23 cellular contexts compared by ENCODE assay signal in the genomic region with DNA sequence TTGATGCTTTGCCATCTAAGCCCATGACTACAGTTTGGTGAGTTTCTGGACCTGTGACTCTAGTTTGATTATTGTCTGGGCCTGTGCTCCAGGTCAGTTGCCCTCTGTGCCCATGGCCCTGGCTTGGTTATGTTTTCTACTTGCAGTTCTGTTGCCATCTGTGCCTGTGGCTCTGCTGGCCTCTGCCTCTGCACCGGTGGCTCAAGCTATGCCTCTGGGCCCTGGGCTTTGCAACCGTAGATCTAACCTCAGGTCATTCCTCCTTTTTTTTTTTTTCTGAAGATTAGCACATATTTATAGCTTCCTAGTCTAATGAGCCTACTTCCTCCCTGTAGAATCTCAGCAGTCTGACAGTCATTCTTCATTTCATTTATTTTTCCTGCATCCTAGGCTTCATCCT.
DNase-seq lines count a peak whose midpoint lies in the region; ATAC-seq and TF ChIP-seq lines count a peak whose summit lies in the region.
"Had no signal": no experiment of that assay in that cellular context is flagged by ENCODE, and none has a peak within 500 bp of the region (broad histone marks: within the 10 kb centered on the region; RNA-seq: fewer than 3 reads in every experiment).

No MANE protein-coding gene starts in this region.

- no peak for TF ChIP-seq CTCF in hepatocyte (IDR thresholded peaks at IDR 0.05; ENCODE audit: poor library complexity)

- H3K27ac Mint-ChIP-seq in CD4-positive, CD25-positive, alpha-beta regulatory T cell = peak overlapping the region in 2 of 3 donors; percentile 18 to 28
- H3K27ac Mint-ChIP-seq: B cell had no signal

- no peak overlapping the region for H3K4me2 ChIP-seq in hepatocyte
- H3K4me2 ChIP-seq: BLaER1 treated with 17β-estradiol and CSF1 and Interleukin-3, amounts not matched to agents 10 nM and 100 nM had no signal

- H4K20me1 ChIP-seq in hepatocyte (ENCODE audit: insufficient read depth, poor library complexity, severe bottlenecking) = no peaks in the 10 kb centered on the region
- H4K20me1 ChIP-seq: BLaER1 treated with 17β-estradiol and CSF1 and Interleukin-3, amounts not matched to agents 10 nM and 100 nM had no signal

- H3K4me3 ChIP-seq in CD4-positive, CD25-positive, alpha-beta regulatory T cell (ENCODE audit: low read depth, low read length) = no peak overlapping the region
- no peak overlapping the region for H3K4me3 ChIP-seq in hepatocyte
- H3K4me3 ChIP-seq: BLaER1 treated with 17β-estradiol and CSF1 and Interleukin-3, amounts not matched to agents 10 nM and 100 nM; GM12878 had no signal

- WGBS in hepatocyte (ENCODE audit: low lambda C conversion rate, missing lambda C conversion rate) = 89% methylated on average over 2 of the region's 2 CpGs

- H3K4me1 ChIP-seq in CD4-positive, CD25-positive, alpha-beta regulatory T cell (ENCODE audit: control insufficient read depth, insufficient read depth, low read length, poor library complexity, severe bottlenecking) = no peaks in the 10 kb centered on the region
- H3K4me1 ChIP-seq in hepatocyte (ENCODE audit: insufficient read depth) = no peaks in the 10 kb centered on the region
- H3K4me1 ChIP-seq: BLaER1 treated with 17β-estradiol and CSF1 and Interleukin-3, amounts not matched to agents 10 nM and 100 nM had no signal

- DNase-seq in CD4-positive, CD25-positive, alpha-beta regulatory T cell = no peak
- DNase-seq in foreskin melanocyte (peak; percentile 7), left lobe of liver (ENCODE audit: low spot score) (no peak), mucosa of gallbladder (ENCODE audit: low spot score) (no peak), NCI-H226 (no peak), hepatocyte (ENCODE audit: low spot score) (no peak)
- DNase-seq: 8988T; AML-193; CD4-positive, alpha-beta memory T cell; CD8-positive, alpha-beta memory T cell; COR-L47; DMS 273 treated with DMSO at 0.1 percent for 48 hours; DMS153; DMS53; DMS79; DND-41; EL; GDM1 had no signal

- no peak for ATAC-seq in CD4-positive, CD25-positive, alpha-beta regulatory T cell (ENCODE audit: low read depth in 2 of 2)
- ATAC-seq in left lobe of liver = peak; percentile 29
- ATAC-seq in HG03457 (IDR thresholded peaks at IDR 0.05; ENCODE audit: unreplicated experiment) = no peak
- ATAC-seq: GM12878 had no signal

- H3K9me2 ChIP-seq in hepatocyte (replicated peaks; ENCODE audit: insufficient read depth) = no peaks in the 10 kb centered on the region

- H3K4me1 Mint-ChIP-seq in CD4-positive, CD25-positive, alpha-beta regulatory T cell = peaks cover 13 to 30% (median 20%) of the 10 kb centered on the region in 4 donors

- no peak overlapping the region for H3K27ac ChIP-seq in CD4-positive, CD25-positive, alpha-beta regulatory T cell (ENCODE audit: insufficient read depth, low read length, poor library complexity, severe bottlenecking)
- no peak overlapping the region for H3K27ac ChIP-seq in hepatocyte
- H3K27ac ChIP-seq: BLaER1 treated with 17β-estradiol and CSF1 and Interleukin-3, amounts not matched to agents 10 nM and 100 nM; C4-2B had no signal

- no peaks in the 10 kb centered on the region for H3K9me3 ChIP-seq in CD4-positive, CD25-positive, alpha-beta regulatory T cell (ENCODE audit: control insufficient read depth in 2 of 2, low read length in 2 of 2)
- no peaks in the 10 kb centered on the region for H3K9me3 ChIP-seq in hepatocyte (ENCODE audit: low read depth)

- no peaks in the 10 kb centered on the region for H3K27me3 ChIP-seq in CD4-positive, CD25-positive, alpha-beta regulatory T cell (ENCODE audit: control insufficient read depth, insufficient read depth, low read length)
- no peaks in the 10 kb centered on the region for H3K27me3 ChIP-seq in hepatocyte
- H3K27me3 ChIP-seq: BLaER1 treated with 17β-estradiol and CSF1 and Interleukin-3, amounts not matched to agents 10 nM and 100 nM had no signal

- no peak overlapping the region for H3K4me3 Mint-ChIP-seq in CD4-positive, CD25-positive, alpha-beta regulatory T cell
- H3K4me3 Mint-ChIP-seq: B cell; CD4-positive, alpha-beta memory T cell; CD8-positive, alpha-beta memory T cell had no signal

- H3K79me2 ChIP-seq in hepatocyte = no peaks in the 10 kb centered on the region

- no peaks in the 10 kb centered on the region for H3K27me3 Mint-ChIP-seq in CD4-positive, CD25-positive, alpha-beta regulatory T cell
- H3K27me3 Mint-ChIP-seq: B cell; CD4-positive, alpha-beta memory T cell; CD8-positive, alpha-beta memory T cell had no signal

- H3K9me3 Mint-ChIP-seq in CD4-positive, CD25-positive, alpha-beta regulatory T cell = peaks cover 0 to 5% (median 0%) of the 10 kb centered on the region in 7 donors

- no peak overlapping the region for H2AFZ ChIP-seq in hepatocyte

- peaks cover 68% of the 10 kb centered on the region for H3K36me3 Mint-ChIP-seq in CD4-positive, CD25-positive, alpha-beta regulatory T cell

- peaks cover 29% of the 10 kb centered on the region for H3K36me3 ChIP-seq in CD4-positive, CD25-positive, alpha-beta regulatory T cell (ENCODE audit: control insufficient read depth, insufficient read depth, low read length)
- no peaks in the 10 kb centered on the region for H3K36me3 ChIP-seq in hepatocyte (replicated peaks; ENCODE audit: insufficient read depth, low read depth)
